ENCODE assay signal across 19 cellular contexts in the genomic region with DNA sequence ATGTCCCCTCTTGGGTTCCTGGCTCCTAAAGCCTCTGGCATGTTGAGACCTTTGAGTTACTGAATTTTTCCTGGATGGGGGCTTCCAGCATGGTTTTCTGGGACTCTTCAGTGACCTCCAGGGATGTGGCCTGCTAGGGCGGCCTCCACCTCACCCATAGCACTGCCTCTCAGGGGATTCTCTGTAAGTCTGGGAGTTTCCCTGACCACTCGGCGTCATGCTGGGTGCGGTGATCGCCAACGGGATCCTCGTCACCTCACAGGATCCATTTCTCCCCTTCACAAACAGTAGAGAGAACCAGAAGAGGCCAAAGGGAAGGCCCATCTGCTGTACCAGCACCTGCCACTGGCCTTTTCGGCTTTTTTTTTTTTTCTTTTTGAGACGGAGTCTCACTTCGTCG.
"Had no signal": no experiment of that assay in that cellular context is flagged by ENCODE, and none has a peak within 500 bp of the region (broad histone marks: within the 10 kb centered on the region; RNA-seq: fewer than 3 reads in every experiment).

No MANE protein-coding gene starts in this region.

- H3K4me3 Mint-ChIP-seq: naive thymus-derived CD8-positive, alpha-beta T cell; neural crest cell; stimulated activated effector memory CD8-positive, alpha-beta T cell treated with anti-CD3 and anti-CD28 coated beads, Interleukin-12 subunit alpha, Interleukin-12 subunit beta, amount 100 ng/mL, for 72 hours; type B pancreatic cell had no signal

- H3K27me3 ChIP-seq: ovary, thyroid gland had no signal

- H3K4me1 Mint-ChIP-seq: naive thymus-derived CD8-positive, alpha-beta T cell; stimulated activated effector memory CD8-positive, alpha-beta T cell treated with anti-CD3 and anti-CD28 coated beads, Interleukin-12 subunit alpha, Interleukin-12 subunit beta, amount 100 ng/mL, for 72 hours had no signal

- H3K36me3 Mint-ChIP-seq: stimulated activated effector memory CD8-positive, alpha-beta T cell treated with anti-CD3 and anti-CD28 coated beads, Interleukin-12 subunit alpha, Interleukin-12 subunit beta, amount 100 ng/mL, for 72 hours; type B pancreatic cell had no signal

- H3K4me3 ChIP-seq: heart left ventricle, mucosa of descending colon, ovary, suprapubic skin, thyroid gland had no signal

- H3K27ac Mint-ChIP-seq: naive thymus-derived CD8-positive, alpha-beta T cell; stimulated activated effector memory CD8-positive, alpha-beta T cell treated with anti-CD3 and anti-CD28 coated beads, Interleukin-12 subunit alpha, Interleukin-12 subunit beta, amount 100 ng/mL, for 72 hours; type B pancreatic cell had no signal

- H3K9me3 ChIP-seq: ovary, suprapubic skin, thyroid gland had no signal

- DNase-seq: effector memory CD4-positive, alpha-beta T cell; heart left ventricle; hippocampal formation; left colon; left ventricle myocardium superior; mucosa of descending colon; naive thymus-derived CD8-positive, alpha-beta T cell; nucleus accumbens; ovary; right cardiac atrium; stimulated activated CD4-positive, alpha-beta T cell treated with anti-CD3 and anti-CD28 coated beads, Interleukin-4, amount 100 ng/mL, for 1 hour; stimulated activated CD8-positive, alpha-beta memory T cell treated with anti-CD3 and anti-CD28 coated beads, Interleukin-4, amount 100 ng/mL, for 48 hours; stimulated activated naive CD8-positive, alpha-beta T cell treated with anti-CD3 and anti-CD28 coated beads, Interleukin-15, Interleukin-2, amounts not matched to agents 100 U/mL and 50 U/mL, for 24 hours; thyroid gland had no signal

- H3K4me1 ChIP-seq: heart left ventricle, suprapubic skin, thyroid gland had no signal

- ATAC-seq: esophagus mucosa; heart left ventricle; left colon; left ventricle myocardium superior; mucosa of descending colon; naive thymus-derived CD8-positive, alpha-beta T cell; right cardiac atrium; stimulated activated effector memory CD8-positive, alpha-beta T cell treated with anti-CD3 and anti-CD28 coated beads, Interleukin-12 subunit alpha, Interleukin-12 subunit beta, amount 100 ng/mL, for 72 hours; stimulated activated naive CD8-positive, alpha-beta T cell treated with anti-CD3 and anti-CD28 coated beads, Interleukin-15, Interleukin-2, amounts not matched to agents 100 U/mL and 50 U/mL, for 24 hours had no signal

- H3K27ac ChIP-seq: heart left ventricle, ovary, suprapubic skin, thyroid gland had no signal

- H3K36me3 ChIP-seq: heart left ventricle, ovary, suprapubic skin, thyroid gland had no signal
